ENCODE assay signal across 15 cellular contexts in the genomic region with DNA sequence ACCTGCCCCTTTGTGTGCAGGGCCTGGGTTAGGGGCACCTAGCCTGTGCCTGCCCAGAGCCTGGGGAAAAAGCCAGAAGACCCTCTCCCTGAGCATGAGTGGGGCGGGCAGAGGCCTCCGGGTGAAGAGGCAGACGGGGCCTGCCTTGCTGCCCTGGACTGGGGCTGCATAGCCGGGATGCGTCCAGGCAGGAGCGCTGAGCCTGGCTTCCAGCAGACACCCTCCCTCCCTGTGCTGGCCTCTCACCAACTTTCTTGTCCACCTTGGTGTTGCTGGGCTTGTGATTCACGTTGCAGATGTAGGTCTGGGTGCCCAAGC.
"Had no signal": no experiment of that assay in that cellular context is flagged by ENCODE, and none has a peak within 500 bp of the region (broad histone marks: within the 10 kb centered on the region; RNA-seq: fewer than 3 reads in every experiment).

No MANE protein-coding gene starts in this region.

- H3K4me2 ChIP-seq: neural progenitor cell had no signal

- H3K36me3 ChIP-seq: neural progenitor cell, ovary, tibial artery, vagina had no signal

- H3K9me3 Mint-ChIP-seq: activated naive CD8-positive, alpha-beta T cell treated with anti-CD3 and anti-CD28 coated beads, Interleukin-2, amount 10 ng/mL, durations not matched to agents 7 days and 5 days; central memory CD8-positive, alpha-beta T cell; naive B cell; T-helper 1 cell treated with Interleukin-12 subunit alpha and Interleukin-12 subunit beta and Interleukin-4 antibody, amounts not matched to agents 30 μg/mL and 1 μg/mL, for 36 hours had no signal

- H3K27me3 ChIP-seq: foreskin keratinocyte, neural progenitor cell, ovary, tibial artery, vagina had no signal

- H3K4me3 ChIP-seq: neural progenitor cell, ovary, tibial artery, vagina had no signal

- ATAC-seq: foreskin keratinocyte had no signal

- H3K27me3 Mint-ChIP-seq: activated naive CD8-positive, alpha-beta T cell treated with anti-CD3 and anti-CD28 coated beads, Interleukin-2, amount 10 ng/mL, durations not matched to agents 7 days and 5 days; naive B cell had no signal

- H3K4me3 Mint-ChIP-seq: activated CD8-positive, alpha-beta T cell treated with anti-CD3 and anti-CD28 coated beads, Interleukin-2, amount 10 ng/mL, durations not matched to agents 7 days and 5 days; activated naive CD8-positive, alpha-beta T cell treated with anti-CD3 and anti-CD28 coated beads, Interleukin-2, amount 10 ng/mL, durations not matched to agents 7 days and 5 days; brain; central memory CD8-positive, alpha-beta T cell; neural progenitor cell; T-helper 1 cell treated with Interleukin-12 subunit alpha and Interleukin-12 subunit beta and Interleukin-4 antibody, amounts not matched to agents 30 μg/mL and 1 μg/mL, for 36 hours had no signal

- H3K4me1 Mint-ChIP-seq: activated naive CD8-positive, alpha-beta T cell treated with anti-CD3 and anti-CD28 coated beads, Interleukin-2, amount 10 ng/mL, durations not matched to agents 7 days and 5 days; brain; central memory CD8-positive, alpha-beta T cell; neural progenitor cell had no signal

- H2AFZ ChIP-seq: neural progenitor cell had no signal

- H3K27ac Mint-ChIP-seq: activated naive CD8-positive, alpha-beta T cell treated with anti-CD3 and anti-CD28 coated beads, Interleukin-2, amount 10 ng/mL, durations not matched to agents 7 days and 5 days; brain; neural progenitor cell; T-helper 1 cell treated with Interleukin-12 subunit alpha and Interleukin-12 subunit beta and Interleukin-4 antibody, amounts not matched to agents 30 μg/mL and 1 μg/mL, for 36 hours had no signal

- H3K36me3 Mint-ChIP-seq: activated naive CD8-positive, alpha-beta T cell treated with anti-CD3 and anti-CD28 coated beads, Interleukin-2, amount 10 ng/mL, durations not matched to agents 7 days and 5 days; brain; neural progenitor cell had no signal

- H3K4me1 ChIP-seq: foreskin keratinocyte, neural progenitor cell, tibial artery, vagina had no signal

- H3K9me3 ChIP-seq: tibial artery, vagina had no signal

- H3K27ac ChIP-seq: foreskin keratinocyte, neural progenitor cell, ovary, tibial artery, vagina had no signal

- H3K9ac ChIP-seq: neural progenitor cell had no signal

- DNase-seq: activated CD4-positive, alpha-beta T cell treated with anti-CD3 and anti-CD28 coated beads for 4 hours; activated CD8-positive, alpha-beta T cell treated with anti-CD3 and anti-CD28 coated beads, Interleukin-2, amount 10 ng/mL, durations not matched to agents 7 days and 5 days; activated naive CD8-positive, alpha-beta T cell treated with anti-CD3 and anti-CD28 coated beads, Interleukin-2, amount 10 ng/mL, durations not matched to agents 7 days and 5 days; effector CD8-positive, alpha-beta T cell; foreskin keratinocyte; glutamatergic neuron; naive B cell; ovary; stimulated activated CD4-positive, alpha-beta T cell treated with anti-CD3 and anti-CD28 coated beads, Interleukin-1b, Interleukin-23, amount 100 ng/mL, for 48 hours; tibial artery had no signal
